7 cellular contexts compared by ENCODE assay signal in genomic region chr2:144877893-144878292, GRCh38.
"Had no signal": no experiment of that assay in that cellular context is flagged by ENCODE, and none has a peak within 500 bp of the region (broad histone marks: within the 10 kb centered on the region; RNA-seq: fewer than 3 reads in every experiment).

No MANE protein-coding gene starts in this region.

- H2AFZ ChIP-seq: GM23248 had no signal

- H3K27ac ChIP-seq: GM23248, HL-60 had no signal

- DNase-seq: GM23248, GOT3, H9, HCEC 1CT, KG1 had no signal

- H3K4me3 ChIP-seq: GM23248 had no signal

- FAIRE-seq: H54 had no signal

- H3K9ac ChIP-seq: GM23248 had no signal
